ENCODE assay signal across 9 cellular contexts in the genomic region with DNA sequence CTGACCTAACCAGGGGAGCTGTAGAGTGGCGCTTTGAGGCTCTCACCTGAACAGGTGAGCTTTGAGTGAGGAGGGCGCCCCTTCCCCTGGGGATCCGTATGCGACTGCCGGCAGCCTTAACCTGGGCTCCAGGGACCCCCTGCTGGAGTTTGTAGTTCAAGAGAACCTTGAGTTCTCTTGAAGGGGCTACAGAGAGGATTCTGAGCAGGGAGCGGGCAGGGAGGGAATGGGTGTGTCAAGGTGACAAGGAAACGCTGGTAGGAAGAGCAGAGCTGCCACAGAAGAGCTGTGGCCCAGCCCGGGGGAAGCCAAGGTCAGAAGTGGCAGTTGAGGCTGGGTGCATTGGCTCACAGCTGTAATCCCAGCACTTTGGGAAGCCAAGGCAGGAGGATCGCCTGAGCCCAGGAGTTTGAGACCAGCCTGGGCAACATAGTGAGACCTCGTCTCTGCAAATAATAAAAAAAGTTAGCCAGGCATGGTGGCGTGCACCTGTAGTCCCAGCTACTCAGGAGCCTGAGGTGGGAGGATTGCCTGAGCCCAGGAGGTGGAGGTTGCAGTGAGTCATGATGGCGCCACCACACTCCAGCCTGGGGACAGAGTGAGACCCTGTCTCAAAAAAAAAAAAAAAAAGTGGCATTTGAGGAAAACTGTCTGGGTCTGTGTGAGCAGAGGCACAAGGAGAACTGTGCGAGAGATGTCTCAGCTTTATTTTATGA. TPM values are rescaled to one million over a fixed set of nuclear protein-coding genes. Genes with fewer than 3 reads are reported as not detected.
DNase-seq lines count a peak whose midpoint lies in the region; ATAC-seq, FAIRE-seq and TF ChIP-seq lines count a peak whose summit lies in the region.
"Had no signal": no experiment of that assay in that cellular context is flagged by ENCODE, and none has a peak within 500 bp of the region (broad histone marks: within the 10 kb centered on the region; RNA-seq: fewer than 3 reads in every experiment).

No MANE protein-coding gene starts in this region.

- DNase-seq in heart right ventricle (no peak), left ventricle myocardium superior (no peak), bronchial epithelial cell (ENCODE audit: low read depth) (no peak), vagina (ENCODE audit: extremely low spot score in 2 of 2) (no peak), testis (no peak), NCI-H1092 (lab: John Stamatoyannopoulos, UW) (no peak)
- DNase-seq: NCI-H187 treated with DMSO at 0.1 percent for 48 hours had no signal

- intact Hi-C loops in heart right ventricle (cut with DNase I), result loop anchor here in 1 of 10 donors (5.0 kb wide), 1 partner anchor 56 kb away; no protein-coding TSS in a partner anchor
- intact Hi-C loops in left ventricle myocardium superior (cut with micrococcal nuclease), result no loop called here
- intact Hi-C loops in vagina (cut with DNase I), result no loop called here
- intact Hi-C loops in testis (cut with DNase I; ENCODE audit: low total_unique reads), result no loop called here

- WGBS in heart right ventricle, 2 donors, result 70% methylated on average over 13 of the region's 13 CpGs
- 54 to 65% methylated on average over 9 to 10 of the region's 13 CpGs for WGBS in mesodermal cell (ENCODE audit: insufficient coverage in 2 of 2), 2 experiments
- WGBS in testis, 2 donors, result 55 to 56% methylated on average over 11 to 13 of the region's 13 CpGs

- H3K4me3 ChIP-seq in heart right ventricle, result peak overlapping the region in 8 of 10 donors; percentile 55 to 80 (median 70)
- H3K4me3 ChIP-seq in bronchial epithelial cell (ENCODE audit: low read depth, low read length), result peak overlapping the region; percentile 68
- peak overlapping the region; percentile 61 for H3K4me3 ChIP-seq in mesodermal cell (ENCODE audit: extremely low read depth, insufficient read depth, low read length, poor library complexity, severe bottlenecking)
- peak overlapping the region; percentile 68 to 88 for H3K4me3 ChIP-seq in vagina
- peak overlapping the region in 1 of 2 donors; percentile 56 for H3K4me3 ChIP-seq in testis

- peaks cover 0 to 18% (median 0%) of the 10 kb centered on the region in 7 donors for H3K27me3 ChIP-seq in heart right ventricle
- no peaks in the 10 kb centered on the region for H3K27me3 ChIP-seq in bronchial epithelial cell (ENCODE audit: control insufficient read depth, insufficient read depth, low read length)
- no peaks in the 10 kb centered on the region for H3K27me3 ChIP-seq in vagina
- H3K27me3 ChIP-seq in testis, result no peaks in the 10 kb centered on the region

- TF ChIP-seq CTCF in heart right ventricle (IDR thresholded peaks at IDR 0.05) (no peak), bronchial epithelial cell (IDR thresholded peaks at IDR 0.05; ENCODE audit: insufficient read depth, low read length, severe bottlenecking) (no peak), vagina (IDR thresholded peaks at IDR 0.05) (no peak), testis (IDR thresholded peaks at IDR 0.05) (no peak)

- peaks cover 0 to 23% (median 16%) of the 10 kb centered on the region in 9 donors for H3K4me1 ChIP-seq in heart right ventricle
- peaks cover 23% of the 10 kb centered on the region for H3K4me1 ChIP-seq in mesodermal cell (ENCODE audit: control insufficient read depth, insufficient read depth, low read length, poor library complexity, severe bottlenecking)
- peaks cover 28% of the 10 kb centered on the region for H3K4me1 ChIP-seq in vagina
- H3K4me1 ChIP-seq in testis, result peaks cover 15% of the 10 kb centered on the region

- TF ChIP-seq POLR2A in vagina (IDR thresholded peaks at IDR 0.05) (no peak), testis (IDR thresholded peaks at IDR 0.05) (no peak)

- H3K9me3 ChIP-seq in heart right ventricle (no peaks in the 10 kb centered on the region), mesodermal cell (ENCODE audit: control insufficient read depth, low read length) (no peaks in the 10 kb centered on the region), vagina (no peaks in the 10 kb centered on the region), testis (no peaks in the 10 kb centered on the region)

- FAIRE-seq in bronchial epithelial cell (lab: Jason Lieb, UNC), result no peak

- peaks cover 0 to 11% (median 0%) of the 10 kb centered on the region in 9 donors for H3K36me3 ChIP-seq in heart right ventricle
- peaks cover 3% of the 10 kb centered on the region for H3K36me3 ChIP-seq in bronchial epithelial cell (ENCODE audit: control insufficient read depth, insufficient read depth, low read length)
- peaks cover 24% of the 10 kb centered on the region for H3K36me3 ChIP-seq in mesodermal cell (ENCODE audit: control insufficient read depth, insufficient read depth, low read length)
- H3K36me3 ChIP-seq in vagina, result no peaks in the 10 kb centered on the region
- H3K36me3 ChIP-seq in testis (ENCODE audit: low read depth, missing control alignments), result no peaks in the 10 kb centered on the region

- H3K27ac ChIP-seq in heart right ventricle (no peak overlapping the region), mesodermal cell (ENCODE audit: low read depth, low read length, severe bottlenecking) (no peak overlapping the region), vagina (no peak overlapping the region), testis (no peak overlapping the region)

- ATAC-seq in heart right ventricle (no peak), left ventricle myocardium superior (no peak), HG03139 (IDR thresholded peaks at IDR 0.05; ENCODE audit: unreplicated experiment) (no peak)

RNA-seq across cellular contexts. Expression of a gene that starts 1.2 kb away (rescaled TPM):
- 1 to 10 TPM; 1.1 to 5.0 (median 2.6) TPM for total RNA-seq in heart right ventricle
- 10 to 100 TPM in 1 of 2 donors, 1 to 10 TPM in 1; 5.6 to 14.8 TPM for polyA plus RNA-seq in heart right ventricle
- 5.1 TPM for total RNA-seq in left ventricle myocardium superior
- total RNA-seq in bronchial epithelial cell, result 44.5 and 63.9 TPM in 2 replicates
- 26.5 TPM for polyA plus RNA-seq in mesodermal cell (2013, experiment 1 of 2)
- polyA plus RNA-seq in mesodermal cell (2013, experiment 2 of 2), result 26.0 TPM
- total RNA-seq in vagina, result 44.9 TPM
- 10 to 100 TPM; 20.6 to 34.3 TPM for total RNA-seq in testis
- polyA plus RNA-seq in testis (ENCODE audit: insufficient read depth, low read depth, low replicate concordance), result 22.9 TPM

RNA-seq across cellular contexts. Expression of a gene that starts 10.4 kb away (rescaled TPM):
- total RNA-seq in heart right ventricle (1 to 10 TPM; 4.2 to 9.9 (median 6.1) TPM), left ventricle myocardium superior (8.3 TPM), bronchial epithelial cell (16.3 and 25.3 TPM in 2 replicates), vagina (30.9 TPM), testis (10 to 100 TPM; 45.7 to 46.6 TPM)
- polyA plus RNA-seq in heart right ventricle (10 to 100 TPM; 13.6 to 18.1 TPM), testis (ENCODE audit: insufficient read depth, low read depth, low replicate concordance) (28.3 TPM)
- polyA plus RNA-seq in mesodermal cell (2013, experiment 1 of 2), result 31.4 TPM
- polyA plus RNA-seq in mesodermal cell (2013, experiment 2 of 2), result 24.1 TPM

RNA-seq across cellular contexts. Expression of a gene that starts 11.4 kb away (rescaled TPM):
- total RNA-seq in heart right ventricle (10 to 100 TPM; 29.0 to 59.2 (median 37.2) TPM), left ventricle myocardium superior (36.6 TPM), bronchial epithelial cell (3.9 and 5.0 TPM in 2 replicates), vagina (19.9 TPM), testis (10 to 100 TPM; 15.6 to 22.6 TPM)
- polyA plus RNA-seq in heart right ventricle (10 to 100 TPM; 17.6 to 31.2 TPM), testis (ENCODE audit: insufficient read depth, low read depth, low replicate concordance) (16.9 TPM)
- polyA plus RNA-seq in mesodermal cell (2013, experiment 1 of 2), result 13.5 TPM
- 12.5 TPM for polyA plus RNA-seq in mesodermal cell (2013, experiment 2 of 2)
